24 cellular contexts compared by ENCODE assay signal in genomic region chr12:108713471-108713870, GRCh38. TPM values are rescaled to one million over a fixed set of nuclear protein-coding genes. Genes with fewer than 3 reads are reported as not detected.
DNase-seq lines count a peak whose midpoint lies in the region; ATAC-seq, FAIRE-seq and TF ChIP-seq lines count a peak whose summit lies in the region.
"Had no signal": no experiment of that assay in that cellular context is flagged by ENCODE, and none has a peak within 500 bp of the region (broad histone marks: within the 10 kb centered on the region; RNA-seq: fewer than 3 reads in every experiment).

No MANE protein-coding gene starts in this region.

- POLR2A ChIA-PET in GM12878 (lab: Charles Lee), result interaction anchor here (0.6 to 2.8 kb wide), 11 partner anchors 11 to 76 kb away, joined by 3 to 14 read pairs (median 6); no protein-coding TSS in a partner anchor

- CTCF ChIA-PET in GM12878 (lab: Yijun Ruan, JAX), result interaction anchor here (0.7 to 3.3 kb wide), 12 partner anchors 9 to 377 kb away, joined by 3 to 15 read pairs (median 4); partner anchors contain the start of gene CORO1C

- H3K27me3 ChIP-seq in GM12878 (replicated peaks in 1 of 2; ENCODE audit: control insufficient read depth in 2 of 2, insufficient read depth in 2 of 2, low read length in 1 of 2) (no peaks in the 10 kb centered on the region), transverse colon (no peaks in the 10 kb centered on the region)
- H3K27me3 ChIP-seq: breast epithelium, heart left ventricle had no signal

- in situ Hi-C loops in GM12878 (cut with MboI), result no loop called here
- in situ Hi-C loops in transverse colon (cut with MboI; ENCODE audit: low pct_ligation_motif_present in 1 of 4, low pct_unique_long_range_greater_than_20kb in 1 of 4, low sequenced_read_pairs in 3 of 4), result no loop called here

- TF ChIP-seq EP300 in GM12878 (IDR thresholded peaks at IDR 0.05; ENCODE audit: borderline replicate concordance in 1 of 2, control insufficient read depth in 1 of 2, low read depth in 2 of 2, low read length in 2 of 2) (no peak), transverse colon (IDR thresholded peaks at IDR 0.05; ENCODE audit: low read depth) (no peak)

- DNase-seq in HFFc6 (no peak), GM12878 (ENCODE audit: low read depth, low spot score) (no peak), mesothelial cell of epicardium (ENCODE audit: low spot score in 2 of 2, unreplicated experiment in 2 of 2) (no peak), transverse colon (no peak), Ammon's horn (ENCODE audit: low spot score) (no peak), T-helper 17 cell (no peak)
- DNase-seq: activated CD4-positive, CD25-positive, alpha-beta regulatory T cell treated with anti-CD3 and anti-CD28 coated beads, Interleukin-2, amount 50 U/mL, for 72 hours; activated CD8-positive, alpha-beta T cell treated with anti-CD3 and anti-CD28 coated beads, Interleukin-2, amount 10 ng/mL, durations not matched to agents 7 days and 5 days; activated gamma-delta T cell; activated naive CD8-positive, alpha-beta T cell treated with anti-CD3 and anti-CD28 coated beads, Interleukin-2, amount 50 U/mL, for 24 hours; DMS79; heart left ventricle; left colon; midbrain; NCI-H2081 treated with DMSO at 0.1 percent for 48 hours; nephron progenitor cell; psoas muscle; small intestine; stimulated activated CD4-positive, alpha-beta T cell treated with anti-CD3 and anti-CD28 coated beads, Interleukin-2, amount 100 ng/mL, for 24 hours; stimulated activated naive CD4-positive, alpha-beta T cell; T-helper 9 cell had no signal

- H3K4me1 ChIP-seq in GM12878 (ENCODE audit: control insufficient read depth, insufficient read depth, low read length) (peaks cover 36% of the 10 kb centered on the region), transverse colon (peaks cover 6 to 65% (median 39%) of the 10 kb centered on the region in 4 donors)
- H3K4me1 ChIP-seq: breast epithelium had no signal

- intact Hi-C loops in GM12878 (cut with micrococcal nuclease; ENCODE audit: unreplicated experiment) (no loop called here), transverse colon (cut with DNase I; ENCODE audit: low total_unique reads) (no loop called here)

- H3K27me3 Mint-ChIP-seq in HFFc6 (ENCODE audit: insufficient read depth) (no peaks in the 10 kb centered on the region; the same call in 1 of the 2 replicates), mesothelial cell of epicardium (ENCODE audit: low read depth) (no peaks in the 10 kb centered on the region), T-helper 17 cell (no peaks in the 10 kb centered on the region)
- H3K27me3 Mint-ChIP-seq: activated naive CD8-positive, alpha-beta T cell treated with anti-CD3 and anti-CD28 coated beads, Interleukin-2, amount 50 U/mL, for 24 hours had no signal

- TF ChIP-seq RAD21 in GM12878 (IDR thresholded peaks at IDR 0.05; ENCODE audit: insufficient read depth, low read depth, low read length), result no peak

- peaks cover 40% of the 10 kb centered on the region for H3K36me3 Mint-ChIP-seq in HFFc6 (ENCODE audit: low read depth)
- peaks cover 7% of the 10 kb centered on the region for H3K36me3 Mint-ChIP-seq in mesothelial cell of epicardium
- H3K36me3 Mint-ChIP-seq in T-helper 17 cell (ENCODE audit: low read depth), result peaks cover 2% of the 10 kb centered on the region

- H4K20me1 ChIP-seq in GM12878 (ENCODE audit: control insufficient read depth, insufficient read depth), result no peaks in the 10 kb centered on the region

- ATAC-seq in GM12878 (no peak; the same call in 2 of the 3 replicates), GM21360 (IDR thresholded peaks at IDR 0.05; ENCODE audit: unreplicated experiment) (no peak), T-helper 17 cell (no peak)
- ATAC-seq: activated CD8-positive, alpha-beta T cell treated with anti-CD3 and anti-CD28 coated beads, Interleukin-2, amount 10 ng/mL, durations not matched to agents 7 days and 5 days; activated naive CD8-positive, alpha-beta T cell treated with anti-CD3 and anti-CD28 coated beads, Interleukin-2, amount 50 U/mL, for 24 hours; heart left ventricle; left colon; psoas muscle had no signal

- H3K4me2 ChIP-seq in GM12878 (ENCODE audit: control insufficient read depth, insufficient read depth), result peak overlapping the region; percentile 47

- H3K9ac ChIP-seq in GM12878 (ENCODE audit: control insufficient read depth, insufficient read depth, low read length), result no peak overlapping the region

- TF ChIP-seq CTCF in HFFc6 (IDR thresholded peaks at IDR 0.05), result no peak
- TF ChIP-seq CTCF in GM12878 (IDR thresholded peaks at IDR 0.05 in 2 of 3, conservative IDR thresholded peaks at IDR 0.05 in 1 of 3; ENCODE audit: control insufficient read depth in 2 of 3, extremely low read depth in 1 of 3, insufficient read depth in 1 of 3, low read depth in 3 of 3, low read length in 3 of 3), result no peak
- TF ChIP-seq CTCF in mesothelial cell of epicardium (IDR thresholded peaks at IDR 0.05; ENCODE audit: unreplicated experiment), result no peak
- TF ChIP-seq CTCF in transverse colon (IDR thresholded peaks at IDR 0.05), result no peak

- H2AFZ ChIP-seq in GM12878 (ENCODE audit: control insufficient read depth, low read depth, low read length), result no peak overlapping the region

- H3K4me3 Mint-ChIP-seq in HFFc6 (peak overlapping the region; percentile 27; the same call in 1 of the 2 replicates), mesothelial cell of epicardium (no peak overlapping the region), T-helper 17 cell (no peak overlapping the region)
- H3K4me3 Mint-ChIP-seq: activated CD8-positive, alpha-beta T cell treated with anti-CD3 and anti-CD28 coated beads, Interleukin-2, amount 10 ng/mL, durations not matched to agents 7 days and 5 days; activated naive CD8-positive, alpha-beta T cell treated with anti-CD3 and anti-CD28 coated beads, Interleukin-2, amount 50 U/mL, for 24 hours; nephron progenitor cell had no signal

- RAD21 ChIA-PET in GM12878 (lab: Charles Lee; ENCODE audit: unreplicated experiment), result interaction anchor here (1.1 to 2.5 kb wide), 4 partner anchors 11 to 49 kb away, joined by 5 to 11 read pairs (median 8); no protein-coding TSS in a partner anchor

- peaks cover 82% of the 10 kb centered on the region for H3K79me2 ChIP-seq in GM12878 (ENCODE audit: control insufficient read depth, insufficient read depth, low read length)

- no peak overlapping the region for H3K27ac ChIP-seq in GM12878 (ENCODE audit: control insufficient read depth, insufficient read depth)
- peak overlapping the region; percentile 15 to 51 (median 42) for H3K27ac ChIP-seq in transverse colon
- H3K27ac ChIP-seq: breast epithelium, psoas muscle, SK-N-MC had no signal

- no TSS peak for BruUV-seq in GM12878 (replicated peaks; lab: Mats Ljungman, UMichigan)

- H3K27ac Mint-ChIP-seq in HFFc6 (peak overlapping the region; percentile 15), mesothelial cell of epicardium (peak overlapping the region; percentile 91), T-helper 17 cell (no peak overlapping the region)
- H3K27ac Mint-ChIP-seq: activated CD8-positive, alpha-beta T cell treated with anti-CD3 and anti-CD28 coated beads, Interleukin-2, amount 10 ng/mL, durations not matched to agents 7 days and 5 days; activated naive CD8-positive, alpha-beta T cell treated with anti-CD3 and anti-CD28 coated beads, Interleukin-2, amount 50 U/mL, for 24 hours; nephron progenitor cell had no signal

- no peak for FAIRE-seq in GM12878 (lab: Jason Lieb, UNC)
- FAIRE-seq: small intestine had no signal

- SMC1A ChIA-PET in GM12878 (lab: Charles Lee; ENCODE audit: uncharacterized antibody, unreplicated experiment), result interaction anchor here (0.8 to 8.6 kb wide), 13 partner anchors 10 to 90 kb away, joined by 3 to 83 read pairs (median 5); partner anchors contain the start of gene CORO1C

- 80% methylated on average over 6 of the region's 6 CpGs for WGBS in GM12878 (ENCODE audit: insufficient coverage, insufficient replicate concordance, low lambda C conversion rate, missing lambda C conversion rate)
- WGBS in transverse colon (ENCODE audit: low coverage in 1 of 2), 2 donors, result 65 to 68% methylated on average over 6 of the region's 6 CpGs

- no peaks in the 10 kb centered on the region for H3K9me3 Mint-ChIP-seq in HFFc6
- H3K9me3 Mint-ChIP-seq in mesothelial cell of epicardium, result no peaks in the 10 kb centered on the region
- H3K9me3 Mint-ChIP-seq: activated naive CD8-positive, alpha-beta T cell treated with anti-CD3 and anti-CD28 coated beads, Interleukin-2, amount 50 U/mL, for 24 hours; nephron progenitor cell had no signal

- H3K4me3 ChIP-seq in GM12878 (no peak overlapping the region; the same call in 1 of the 2 replicates), transverse colon (no peak overlapping the region)
- H3K4me3 ChIP-seq: breast epithelium, psoas muscle, SK-N-MC had no signal

- H3K4me1 Mint-ChIP-seq in HFFc6 (ENCODE audit: low read depth) (peaks cover 75% of the 10 kb centered on the region), mesothelial cell of epicardium (peaks cover 45% of the 10 kb centered on the region), T-helper 17 cell (peaks cover 9% of the 10 kb centered on the region)

- TF ChIP-seq POLR2A in GM12878 (IDR thresholded peaks at IDR 0.05; ENCODE audit: low read depth, low read length) (no peak), transverse colon (IDR thresholded peaks at IDR 0.05) (no peak)

- H3K9me3 ChIP-seq in GM12878 (replicated peaks; ENCODE audit: control insufficient read depth, insufficient read depth, low read length), result no peaks in the 10 kb centered on the region
- H3K9me3 ChIP-seq in transverse colon, result no peaks in the 10 kb centered on the region
- no peaks in the 10 kb centered on the region for H3K9me3 ChIP-seq in T-helper 17 cell (ENCODE audit: control insufficient read depth, low read length, poor library complexity, severe bottlenecking)
- H3K9me3 ChIP-seq: breast epithelium, heart left ventricle, psoas muscle had no signal

- peaks cover 0 to 2% of the 10 kb centered on the region in 2 experiments; a peak in 1 of 4 replicates for H3K36me3 ChIP-seq in GM12878 (ENCODE audit: control insufficient read depth in 2 of 2, insufficient read depth in 2 of 2, low read length in 1 of 2)
- H3K36me3 ChIP-seq in transverse colon, result peaks cover 0 to 6% (median 0%) of the 10 kb centered on the region in 4 donors
- H3K36me3 ChIP-seq: breast epithelium had no signal

RNA-seq across cellular contexts. Expression of gene CORO1C, which starts 17.8 kb away (rescaled TPM):
- 100 to 1,000 TPM; 541 to 709 (median 649) TPM for total RNA-seq in HFFc6 (2021; fragmentation: NEBNext Ultra II Directional; extraction: Animal tissue kit (Norgen Biotek cat#: 25700))
- 234 and 248 TPM in 2 replicates for total RNA-seq in GM12878 (2013; cell fraction: nucleolus; rRNA removed)
- total RNA-seq in GM12878 (2014; rRNA removed) (91.3 and 94.1 TPM in 2 replicates), GM12878 (2014; rRNA removed; fragmentation: Illumina TruSeq; extraction: Trizol) (158 and 164 TPM in 2 replicates), GM12878 (2021) (208 and 212 TPM in 2 replicates), mesothelial cell of epicardium (61.8 to 65.3 TPM (median 64.8 TPM) in 3 replicates), transverse colon (100 to 1,000 TPM in 3 of 4 donors, 10 to 100 TPM in 1; 68.1 to 153 (median 128) TPM), T-helper 17 cell (10 to 100 TPM; 13.3 to 61.1 TPM)
- polyA plus RNA-seq in GM12878 (2011; ENCODE audit: low read depth), result 59.8 TPM
- polyA plus RNA-seq in GM12878 (2011; rRNA removed) (204 and 254 TPM in 2 replicates), GM12878 (2014; fragmentation: Illumina TruSeq; extraction: Trizol) (145 and 221 TPM in 2 replicates), GM12878 (2014; fragmentation: Nextera tagmentation; extraction: Ambion mirVana) (10 to 100 TPM; 52.7 to 52.9 TPM), GM12878 (2014; rRNA removed) (152 and 178 TPM in 2 replicates), GM12878 (2016; fragmentation: Nextera tagmentation; extraction: Ambion mirVana) (100 to 1,000 TPM; 202 to 203 TPM)
- polyA plus RNA-seq in GM12878 (2011; cell fraction: cytosol; rRNA removed), result 168 and 182 TPM in 2 replicates
- 142 and 153 TPM in 2 replicates for polyA plus RNA-seq in GM12878 (2011; cell fraction: nucleus; rRNA removed)
- 76.4 and 96.1 TPM in 2 replicates for polyA plus RNA-seq in GM12878 (2012)
- 514 and 669 TPM in 2 replicates for polyA minus RNA-seq in GM12878 (2011; rRNA and poly(A)+ RNA removed)
- 86.2 and 126 TPM in 2 replicates for polyA minus RNA-seq in GM12878 (2011; cell fraction: cytosol; rRNA and poly(A)+ RNA removed)
- 89.3 and 119 TPM in 2 replicates for polyA minus RNA-seq in GM12878 (2011; cell fraction: nucleus; rRNA and poly(A)+ RNA removed)
